1 cellular context compared by ENCODE assay signal in genomic region chr2:27496357-27497287, GRCh38.
TF ChIP-seq lines count a peak whose summit lies in the region.

Gene GCKR, plus strand, starts transcription at chr2:27496839. Its CDS starts 66 bp downstream, at chr2:27496905.

TF ChIP-seq in HepG2, 621 proteins besides CTCF, POLR2A, EP300 and RAD21 (continued from another document and continues in another):
- TF ChIP-seq MXI1 (IDR thresholded peaks at IDR 0.05; ENCODE audit: borderline replicate concordance, low read depth, low read length) (peak; percentile 58; the same call in 1 of the 3 replicates), ETS1 (CRISPR knock-in tag; IDR thresholded peaks at IDR 0.05) (no peak), PREB (CRISPR knock-in tag; IDR thresholded peaks at IDR 0.05) (no peak), ZNF510 (CRISPR knock-in tag; IDR thresholded peaks at IDR 0.05; ENCODE audit: low read depth) (no peak), PBX3 (CRISPR knock-in tag; IDR thresholded peaks at IDR 0.05; ENCODE audit: borderline replicate concordance) (no peak), NFE2 (CRISPR knock-in tag; IDR thresholded peaks at IDR 0.05) (peak; percentile 60; the same call in 1 of the 2 replicates), ZMAT3 (CRISPR knock-in tag; conservative IDR thresholded peaks at IDR 0.05) (peak; percentile 96), CBFB (CRISPR knock-in tag; IDR thresholded peaks at IDR 0.05) (peak; percentile 39; the same call in 1 of the 2 replicates), ZBTB39 (CRISPR knock-in tag; IDR thresholded peaks at IDR 0.05) (no peak; the same call in 1 of the 2 replicates), ZNF660 (CRISPR knock-in tag; IDR thresholded peaks at IDR 0.05; ENCODE audit: borderline replicate concordance, low read depth) (no peak), SNAPC4 (CRISPR knock-in tag; IDR thresholded peaks at IDR 0.05) (peak; percentile 37; the same call in 1 of the 2 replicates), SMAD3 (CRISPR knock-in tag; IDR thresholded peaks at IDR 0.05) (peak; percentile 60; the same call in 1 of the 2 replicates), TIGD3 (CRISPR knock-in tag; IDR thresholded peaks at IDR 0.05; ENCODE audit: borderline replicate concordance) (no peak), ZNF430 (CRISPR knock-in tag; IDR thresholded peaks at IDR 0.05) (peak; percentile 92; the same call in 1 of the 2 replicates), HMG20B (CRISPR knock-in tag; conservative IDR thresholded peaks at IDR 0.05) (no peak), CHD4 (IDR thresholded peaks at IDR 0.05; ENCODE audit: borderline replicate concordance, low read length) (no peak), ZNF256 (CRISPR knock-in tag; conservative IDR thresholded peaks at IDR 0.05) (no peak; the same call in 1 of the 2 replicates), ZNF652 (CRISPR knock-in tag; IDR thresholded peaks at IDR 0.05; ENCODE audit: borderline replicate concordance, low read depth) (no peak; the same call in 1 of the 2 replicates), HMGXB3 (CRISPR knock-in tag; IDR thresholded peaks at IDR 0.05; ENCODE audit: borderline replicate concordance) (peak; percentile 88; the same call in 1 of the 2 replicates), DBP (CRISPR knock-in tag; IDR thresholded peaks at IDR 0.05; ENCODE audit: not compliant biosample characterization) (no peak), RFX5 (IDR thresholded peaks at IDR 0.05; ENCODE audit: low read depth, low read length) (peak; percentile 7; the same call in 1 of the 2 replicates), TRIM22 (IDR thresholded peaks at IDR 0.05) (no peak), ZFAT (CRISPR knock-in tag; conservative IDR thresholded peaks at IDR 0.05) (no peak), HNRNPL (IDR thresholded peaks at IDR 0.05; ENCODE audit: low read depth, low read length) (peak; percentile 85), ZBTB10 (CRISPR knock-in tag; IDR thresholded peaks at IDR 0.05; ENCODE audit: borderline replicate concordance) (0 out of 2 replicates have a peak, but pooled peaks have one; percentile 60), ZNF672 (CRISPR knock-in tag; IDR thresholded peaks at IDR 0.05) (no peak), SMC3 (IDR thresholded peaks at IDR 0.05; ENCODE audit: low read length) (0 out of 2 replicates have a peak, but pooled peaks have one; percentile 0), ZFP36 (IDR thresholded peaks at IDR 0.05; ENCODE audit: borderline replicate concordance, low read depth, low read length, partially characterized antibody) (no peak), SMAD1 (CRISPR knock-in tag; IDR thresholded peaks at IDR 0.05; ENCODE audit: borderline replicate concordance, low read depth) (peak; percentile 81; the same call in 1 of the 2 replicates), ZNF749 (CRISPR knock-in tag; IDR thresholded peaks at IDR 0.05; ENCODE audit: borderline replicate concordance) (peak; percentile 80; the same call in 1 of the 2 replicates)
